1 cellular context compared by ENCODE assay signal in genomic region chr12:117025481-117026151, GRCh38.
TF ChIP-seq lines count a peak whose summit lies in the region.

No MANE protein-coding gene starts in this region.

TF ChIP-seq in GM23338, 12 proteins besides CTCF, POLR2A, EP300 and RAD21 (continued from another document):
- TF ChIP-seq, protein P1, sequence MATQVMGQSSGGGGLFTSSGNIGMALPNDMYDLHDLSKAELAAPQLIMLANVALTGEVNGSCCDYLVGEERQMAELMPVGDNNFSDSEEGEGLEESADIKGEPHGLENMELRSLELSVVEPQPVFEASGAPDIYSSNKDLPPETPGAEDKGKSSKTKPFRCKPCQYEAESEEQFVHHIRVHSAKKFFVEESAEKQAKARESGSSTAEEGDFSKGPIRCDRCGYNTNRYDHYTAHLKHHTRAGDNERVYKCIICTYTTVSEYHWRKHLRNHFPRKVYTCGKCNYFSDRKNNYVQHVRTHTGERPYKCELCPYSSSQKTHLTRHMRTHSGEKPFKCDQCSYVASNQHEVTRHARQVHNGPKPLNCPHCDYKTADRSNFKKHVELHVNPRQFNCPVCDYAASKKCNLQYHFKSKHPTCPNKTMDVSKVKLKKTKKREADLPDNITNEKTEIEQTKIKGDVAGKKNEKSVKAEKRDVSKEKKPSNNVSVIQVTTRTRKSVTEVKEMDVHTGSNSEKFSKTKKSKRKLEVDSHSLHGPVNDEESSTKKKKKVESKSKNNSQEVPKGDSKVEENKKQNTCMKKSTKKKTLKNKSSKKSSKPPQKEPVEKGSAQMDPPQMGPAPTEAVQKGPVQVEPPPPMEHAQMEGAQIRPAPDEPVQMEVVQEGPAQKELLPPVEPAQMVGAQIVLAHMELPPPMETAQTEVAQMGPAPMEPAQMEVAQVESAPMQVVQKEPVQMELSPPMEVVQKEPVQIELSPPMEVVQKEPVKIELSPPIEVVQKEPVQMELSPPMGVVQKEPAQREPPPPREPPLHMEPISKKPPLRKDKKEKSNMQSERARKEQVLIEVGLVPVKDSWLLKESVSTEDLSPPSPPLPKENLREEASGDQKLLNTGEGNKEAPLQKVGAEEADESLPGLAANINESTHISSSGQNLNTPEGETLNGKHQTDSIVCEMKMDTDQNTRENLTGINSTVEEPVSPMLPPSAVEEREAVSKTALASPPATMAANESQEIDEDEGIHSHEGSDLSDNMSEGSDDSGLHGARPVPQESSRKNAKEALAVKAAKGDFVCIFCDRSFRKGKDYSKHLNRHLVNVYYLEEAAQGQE (IDR thresholded peaks at IDR 0.05; ENCODE audit: unreplicated experiment), result no peak
- TF ChIP-seq STAT1 (IDR thresholded peaks at IDR 0.05; ENCODE audit: unreplicated experiment), result no peak
- TF ChIP-seq ZNF114 (CRISPR knock-in tag; IDR thresholded peaks at IDR 0.05), result no peak
- TF ChIP-seq, protein P2, sequence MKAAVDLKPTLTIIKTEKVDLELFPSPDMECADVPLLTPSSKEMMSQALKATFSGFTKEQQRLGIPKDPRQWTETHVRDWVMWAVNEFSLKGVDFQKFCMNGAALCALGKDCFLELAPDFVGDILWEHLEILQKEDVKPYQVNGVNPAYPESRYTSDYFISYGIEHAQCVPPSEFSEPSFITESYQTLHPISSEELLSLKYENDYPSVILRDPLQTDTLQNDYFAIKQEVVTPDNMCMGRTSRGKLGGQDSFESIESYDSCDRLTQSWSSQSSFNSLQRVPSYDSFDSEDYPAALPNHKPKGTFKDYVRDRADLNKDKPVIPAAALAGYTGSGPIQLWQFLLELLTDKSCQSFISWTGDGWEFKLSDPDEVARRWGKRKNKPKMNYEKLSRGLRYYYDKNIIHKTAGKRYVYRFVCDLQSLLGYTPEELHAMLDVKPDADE (IDR thresholded peaks at IDR 0.05), result no peak
- no peak for TF ChIP-seq CREB1 (CRISPR knock-in tag; IDR thresholded peaks at IDR 0.05; ENCODE audit: low read depth)
TF ChIP-seq in GM23338: peak in this region for 0.
